Comparison of ENCODE assay signal across 25 cellular contexts in genomic region chr22:29110946-29111345, GRCh38. TPM values are rescaled to one million over a fixed set of nuclear protein-coding genes. Genes with fewer than 3 reads are reported as not detected.
A peak's percentile ranks its signal among the peaks of the same experiment; 100 is the strongest.
DNase-seq lines count a peak whose midpoint lies in the region; ATAC-seq, FAIRE-seq and TF ChIP-seq lines count a peak whose summit lies in the region.
"Had no signal": no experiment of that assay in that cellular context is flagged by ENCODE, and none has a peak within 500 bp of the region (broad histone marks: within the 10 kb centered on the region; RNA-seq: fewer than 3 reads in every experiment).

No MANE protein-coding gene starts in this region.

- 94% methylated on average over 3 of the region's 3 CpGs for WGBS in HepG2 (ENCODE audit: low lambda C conversion rate)
- 90% methylated on average over 2 of the region's 3 CpGs for WGBS in right lobe of liver (ENCODE audit: insufficient coverage, low coverage, low lambda C conversion rate, missing lambda C conversion rate)

- intact Hi-C loops in HepG2 (cut with micrococcal nuclease; ENCODE audit: unreplicated experiment) (no loop called here), right lobe of liver (cut with DNase I) (no loop called here)

- H3K4me1 ChIP-seq in HepG2 (ENCODE audit: insufficient read depth, low read length) (peaks cover 38% of the 10 kb centered on the region), right lobe of liver (no peaks in the 10 kb centered on the region), neural progenitor cell (peaks cover 6% of the 10 kb centered on the region)
- H3K4me1 ChIP-seq: BLaER1 treated with 17β-estradiol and CSF1 and Interleukin-3, amounts not matched to agents 10 nM and 100 nM; HAP-1 had no signal

- H4K20me1 ChIP-seq in HepG2 (ENCODE audit: insufficient read depth, low read length) (no peaks in the 10 kb centered on the region), neural progenitor cell (ENCODE audit: low read depth) (no peaks in the 10 kb centered on the region)
- H4K20me1 ChIP-seq: BLaER1 treated with 17β-estradiol and CSF1 and Interleukin-3, amounts not matched to agents 10 nM and 100 nM had no signal

- no peak for DNase-seq in HepG2 (ENCODE audit: low spot score)
- DNase-seq in right lobe of liver: no peak
- DNase-seq in endothelial cell (ENCODE audit: low spot score): no peak
- DNase-seq in neural progenitor cell (ENCODE audit: low spot score): no peak
- no peak for DNase-seq in NCI-H748 (lab: John Stamatoyannopoulos, UW; ENCODE audit: unreplicated experiment)
- DNase-seq in NCI-H2029 (lab: John Stamatoyannopoulos, UW): no peak
- DNase-seq: ACHN; AML-193; BE2C; CD4-positive, alpha-beta T cell; CD8-positive, alpha-beta memory T cell; DMS 273 treated with DMSO at 0.1 percent for 48 hours; DMS79; EL; GDM1 had no signal

- H3K4me1 Mint-ChIP-seq in endothelial cell (ENCODE audit: unreplicated experiment): peaks cover 5% of the 10 kb centered on the region
- H3K4me1 Mint-ChIP-seq in neural progenitor cell: peaks cover 15% of the 10 kb centered on the region
- H3K4me1 Mint-ChIP-seq: CD14-positive monocyte; CD8-positive, alpha-beta memory T cell had no signal

- no peaks in the 10 kb centered on the region for H3K36me3 ChIP-seq in HepG2 (replicated peaks in 1 of 2; ENCODE audit: control insufficient read depth in 1 of 2, insufficient read depth in 2 of 2, low read length in 2 of 2)
- H3K36me3 ChIP-seq in right lobe of liver: no peaks in the 10 kb centered on the region
- H3K36me3 ChIP-seq in neural progenitor cell: no peaks in the 10 kb centered on the region
- H3K36me3 ChIP-seq: BE2C; BLaER1 treated with 17β-estradiol and CSF1 and Interleukin-3, amounts not matched to agents 10 nM and 100 nM; HAP-1 had no signal

- ATAC-seq in HepG2: no peak
- ATAC-seq in right lobe of liver: no peak
- ATAC-seq: GM12878, GM23338 had no signal

- H3K9me3 Mint-ChIP-seq in endothelial cell (ENCODE audit: unreplicated experiment) (no peaks in the 10 kb centered on the region), neural progenitor cell (no peaks in the 10 kb centered on the region)
- H3K9me3 Mint-ChIP-seq: CD4-positive, alpha-beta T cell; CD8-positive, alpha-beta memory T cell; GM23338 had no signal

- H3K27me3 Mint-ChIP-seq in endothelial cell (ENCODE audit: unreplicated experiment): peaks cover 4% of the 10 kb centered on the region
- H3K27me3 Mint-ChIP-seq in neural progenitor cell (ENCODE audit: insufficient read depth, low read depth): peaks cover 2% of the 10 kb centered on the region

- peak overlapping the region; percentile 23 for H3K4me3 Mint-ChIP-seq in endothelial cell (ENCODE audit: unreplicated experiment)
- no peak overlapping the region for H3K4me3 Mint-ChIP-seq in neural progenitor cell
- H3K4me3 Mint-ChIP-seq: CD14-positive monocyte; CD4-positive, alpha-beta T cell; CD8-positive, alpha-beta memory T cell; GM23338 had no signal

- no peak for FAIRE-seq in HepG2 (lab: Jason Lieb, UNC)
- FAIRE-seq: A204.1, D721Med, GM12878, GM18507, H54 had no signal

- BruUV-seq in HepG2 (replicated peaks; lab: Mats Ljungman, UMichigan): no TSS peak

- CTCF ChIA-PET in HepG2 (lab: Yijun Ruan, JAX; ENCODE audit: low intra/inter-chr PET ratio, low total read pairs): no interaction called here

- H2AFZ ChIP-seq in HepG2 (ENCODE audit: low read length) (no peak overlapping the region), neural progenitor cell (replicated peaks) (no peak overlapping the region)
- H2AFZ ChIP-seq: GM23338 had no signal

- H3K27me3 ChIP-seq in HepG2 (ENCODE audit: control insufficient read depth in 1 of 2, insufficient read depth in 2 of 2, low read length in 2 of 2) (no peaks in the 10 kb centered on the region), right lobe of liver (no peaks in the 10 kb centered on the region), neural progenitor cell (no peaks in the 10 kb centered on the region)
- H3K27me3 ChIP-seq: BE2C; BLaER1 treated with 17β-estradiol and CSF1 and Interleukin-3, amounts not matched to agents 10 nM and 100 nM had no signal

- H3K27ac ChIP-seq in HepG2 (ENCODE audit: extremely low read length, insufficient read depth, low read length) (no peak overlapping the region), right lobe of liver (no peak overlapping the region), neural progenitor cell (no peak overlapping the region)
- H3K27ac ChIP-seq: 22Rv1; BLaER1 treated with 17β-estradiol and CSF1 and Interleukin-3, amounts not matched to agents 10 nM and 100 nM had no signal

- TF ChIP-seq EP300 in HepG2 (IDR thresholded peaks at IDR 0.05; ENCODE audit: low read depth in 2 of 2, low read length in 2 of 2) (no peak), HepG2 (CRISPR knock-in tag; IDR thresholded peaks at IDR 0.05; ENCODE audit: borderline replicate concordance) (no peak)

- H3K4me2 ChIP-seq in HepG2 (ENCODE audit: low read depth, low read length): no peak overlapping the region
- no peak overlapping the region for H3K4me2 ChIP-seq in neural progenitor cell
- H3K4me2 ChIP-seq: BLaER1 treated with 17β-estradiol and CSF1 and Interleukin-3, amounts not matched to agents 10 nM and 100 nM; GM23338 had no signal

- H3K36me3 Mint-ChIP-seq in endothelial cell (ENCODE audit: low read depth, unreplicated experiment) (no peaks in the 10 kb centered on the region), neural progenitor cell (peaks cover 13% of the 10 kb centered on the region)
- H3K36me3 Mint-ChIP-seq: CD14-positive monocyte; CD8-positive, alpha-beta memory T cell had no signal

- POLR2A ChIA-PET in HepG2 (lab: Yijun Ruan, JAX): no interaction called here

- no peak overlapping the region for H3K9ac ChIP-seq in HepG2 (ENCODE audit: insufficient read depth, low read depth, low read length)
- H3K9ac ChIP-seq in neural progenitor cell: no peak overlapping the region
- H3K9ac ChIP-seq: BLaER1 treated with 17β-estradiol and CSF1 and Interleukin-3, amounts not matched to agents 10 nM and 100 nM had no signal

- H3K4me3 ChIP-seq in HepG2 (replicated peaks in 1 of 3; ENCODE audit: insufficient read depth in 1 of 3, low read depth in 2 of 3, low read length in 3 of 3): no peak overlapping the region
- H3K4me3 ChIP-seq in right lobe of liver: no peak overlapping the region
- H3K4me3 ChIP-seq in neural progenitor cell: no peak overlapping the region
- H3K4me3 ChIP-seq: BLaER1 treated with 17β-estradiol and CSF1 and Interleukin-3, amounts not matched to agents 10 nM and 100 nM; GM12878; GM23338; HAP-1 had no signal

- H3K27ac Mint-ChIP-seq in endothelial cell (ENCODE audit: unreplicated experiment) (no peak overlapping the region), neural progenitor cell (peak overlapping the region; percentile 9)
- H3K27ac Mint-ChIP-seq: CD4-positive, alpha-beta T cell; GM23338 had no signal

- H3F3A ChIP-seq in neural progenitor cell (ENCODE audit: low read depth): peaks cover 6% of the 10 kb centered on the region

- TF ChIP-seq CTCF in HepG2 (CRISPR knock-in tag; IDR thresholded peaks at IDR 0.05) (no peak), right lobe of liver (IDR thresholded peaks at IDR 0.05) (no peak), endothelial cell (IDR thresholded peaks at IDR 0.05; ENCODE audit: unreplicated experiment) (no peak), neural progenitor cell (IDR thresholded peaks at IDR 0.05) (no peak)

- H3K79me2 ChIP-seq in HepG2 (ENCODE audit: insufficient read depth, low read length) (no peaks in the 10 kb centered on the region), neural progenitor cell (ENCODE audit: low read depth) (no peaks in the 10 kb centered on the region)

- TF ChIP-seq RAD21 in HepG2 (CRISPR knock-in tag; IDR thresholded peaks at IDR 0.05): no peak

- H3K9me3 ChIP-seq in HepG2 (ENCODE audit: low read length) (no peaks in the 10 kb centered on the region), right lobe of liver (no peaks in the 10 kb centered on the region), neural progenitor cell (ENCODE audit: low read depth) (no peaks in the 10 kb centered on the region)
- H3K9me3 ChIP-seq: BE2C; BLaER1 treated with 17β-estradiol and CSF1 and Interleukin-3, amounts not matched to agents 10 nM and 100 nM; HAP-1 had no signal

- in situ Hi-C loops in HepG2 (cut with HindIII; ENCODE audit: extremely low pct_ligation_motif_present, low pct_unique_long_range_greater_than_20kb): no loop called here

- TF ChIP-seq POLR2A in HepG2 (IDR thresholded peaks at IDR 0.05; ENCODE audit: insufficient read depth in 1 of 2, low read depth in 2 of 2, low read length in 2 of 2) (no peak), right lobe of liver (IDR thresholded peaks at IDR 0.05) (no peak)

RNA-seq across cellular contexts. Expression of gene KREMEN1, which starts 38.1 kb away (rescaled TPM):
- 10.2 and 13.8 TPM in 2 replicates for total RNA-seq in HepG2 (2016; rRNA removed; fragmentation: Illumina TruSeq; extraction: Trizol)
- total RNA-seq in HepG2 (2016; cell fraction: cytosol; rRNA removed; fragmentation: Illumina TruSeq; extraction: Trizol; ENCODE audit: low read depth): 1.6 and 2.8 TPM in 2 replicates
- 8.1 and 13.9 TPM in 2 replicates for total RNA-seq in HepG2 (2016; cell fraction: insoluble cytoplasmic fraction; rRNA removed; fragmentation: Illumina TruSeq; extraction: Trizol)
- 6.5 and 7.3 TPM in 2 replicates for total RNA-seq in HepG2 (2016; cell fraction: membrane; rRNA removed; fragmentation: Illumina TruSeq; extraction: Trizol)
- total RNA-seq in HepG2 (2016; cell fraction: nucleus; rRNA removed; fragmentation: Illumina TruSeq; extraction: Trizol): 10.2 and 12.6 TPM in 2 replicates
- polyA plus RNA-seq in HepG2 (2011; rRNA removed): 8.9 and 9.8 TPM in 2 replicates
- polyA plus RNA-seq in HepG2 (2011; cell fraction: cytosol; rRNA removed): 8.5 and 10.8 TPM in 2 replicates
- polyA plus RNA-seq in HepG2 (2011; cell fraction: nucleus; rRNA removed): 5.2 and 6.3 TPM in 2 replicates
- polyA plus RNA-seq in HepG2 (2012): 5.6 and 7.9 TPM in 2 replicates
- polyA plus RNA-seq in HepG2 (2016; cell fraction: cytosol; fragmentation: Illumina TruSeq; extraction: Trizol; ENCODE audit: low read depth): 1.5 TPM in 2 replicates
- 9.5 and 11.0 TPM in 2 replicates for polyA plus RNA-seq in HepG2 (2016; cell fraction: insoluble cytoplasmic fraction; fragmentation: Illumina TruSeq; extraction: Trizol; ENCODE audit: low read depth)
- 4.1 and 5.6 TPM in 2 replicates for polyA plus RNA-seq in HepG2 (2016; cell fraction: membrane; fragmentation: Illumina TruSeq; extraction: Trizol; ENCODE audit: low read depth)
- 20.4 and 21.5 TPM in 2 replicates for polyA plus RNA-seq in HepG2 (2016; cell fraction: nucleus; fragmentation: Illumina TruSeq; extraction: Trizol; ENCODE audit: insufficient read depth, low read depth)
- polyA minus RNA-seq in HepG2 (2011; rRNA and poly(A)+ RNA removed; ENCODE audit: low replicate concordance): 1.5 and 13.8 TPM in 2 replicates
- polyA minus RNA-seq in HepG2 (2011; cell fraction: cytosol; rRNA and poly(A)+ RNA removed): 5.3 and 6.3 TPM in 2 replicates
- 1.8 and 2.7 TPM in 2 replicates for polyA minus RNA-seq in HepG2 (2011; cell fraction: nucleus; rRNA and poly(A)+ RNA removed)
- 1 to 10 TPM; 1.7 to 6.7 (median 3.0) TPM for total RNA-seq in right lobe of liver
- 3.1 TPM for total RNA-seq in endothelial cell (ENCODE audit: unreplicated experiment)
- 1.4 and 1.9 TPM in 2 replicates for total RNA-seq in neural progenitor cell (ENCODE audit: low replicate concordance)
- total RNA-seq: CD4-positive, alpha-beta T cell had no signal
- polyA plus RNA-seq: CD8-positive, alpha-beta memory T cell had no signal

RNA-seq across cellular contexts. Expression of gene C22orf31, which starts 49.3 kb away (rescaled TPM):
- not detected in 2 replicates for total RNA-seq in HepG2 (2016; rRNA removed; fragmentation: Illumina TruSeq; extraction: Trizol)
- not detected in 2 replicates for total RNA-seq in HepG2 (2016; cell fraction: cytosol; rRNA removed; fragmentation: Illumina TruSeq; extraction: Trizol; ENCODE audit: low read depth)
- 0.19 TPM in 1 of 2 replicates, not detected in the other for total RNA-seq in HepG2 (2016; cell fraction: insoluble cytoplasmic fraction; rRNA removed; fragmentation: Illumina TruSeq; extraction: Trizol)
- total RNA-seq in HepG2 (2016; cell fraction: membrane; rRNA removed; fragmentation: Illumina TruSeq; extraction: Trizol): not detected in 2 replicates
- total RNA-seq in HepG2 (2016; cell fraction: nucleus; rRNA removed; fragmentation: Illumina TruSeq; extraction: Trizol): not detected in 2 replicates
- polyA plus RNA-seq in HepG2 (2011; rRNA removed): not detected in 2 replicates
- polyA plus RNA-seq in HepG2 (2011; cell fraction: cytosol; rRNA removed): not detected in 2 replicates
- not detected in 2 replicates for polyA plus RNA-seq in HepG2 (2011; cell fraction: nucleus; rRNA removed)
- polyA plus RNA-seq in HepG2 (2012): not detected in 2 replicates
- 0.25 TPM in 1 of 2 replicates, not detected in the other for polyA plus RNA-seq in HepG2 (2016; cell fraction: cytosol; fragmentation: Illumina TruSeq; extraction: Trizol; ENCODE audit: low read depth)
- not detected in 2 replicates for polyA plus RNA-seq in HepG2 (2016; cell fraction: insoluble cytoplasmic fraction; fragmentation: Illumina TruSeq; extraction: Trizol; ENCODE audit: low read depth)
- polyA plus RNA-seq in HepG2 (2016; cell fraction: membrane; fragmentation: Illumina TruSeq; extraction: Trizol; ENCODE audit: low read depth): not detected in 2 replicates
- polyA plus RNA-seq in HepG2 (2016; cell fraction: nucleus; fragmentation: Illumina TruSeq; extraction: Trizol; ENCODE audit: insufficient read depth, low read depth): not detected in 2 replicates
- polyA minus RNA-seq in HepG2 (2011; rRNA and poly(A)+ RNA removed; ENCODE audit: low replicate concordance): not detected in 2 replicates
- not detected in 2 replicates for polyA minus RNA-seq in HepG2 (2011; cell fraction: cytosol; rRNA and poly(A)+ RNA removed)
- not detected in 2 replicates for polyA minus RNA-seq in HepG2 (2011; cell fraction: nucleus; rRNA and poly(A)+ RNA removed)
- total RNA-seq in right lobe of liver: not detected
- total RNA-seq in endothelial cell (ENCODE audit: unreplicated experiment): not detected
- total RNA-seq in neural progenitor cell (ENCODE audit: low replicate concordance): not detected in 2 replicates
- total RNA-seq: CD4-positive, alpha-beta T cell; CD8-positive, alpha-beta memory T cell; GM12878; GM23338 had no signal
- polyA plus RNA-seq: CD14-positive monocyte; CD8-positive, alpha-beta memory T cell; GM12878 had no signal
